In genomic region chr3:49929333-49930240, GRCh38 we compare ENCODE assay signal across 1 cellular context.
TF ChIP-seq lines count a peak whose summit lies in the region.

Gene MON1A (minus strand): TSS chr3:49929811. CDS start chr3:49913346, 16,465 bp downstream.

TF ChIP-seq in HEK293, 187 proteins besides CTCF, POLR2A, EP300 and RAD21 (continued from another document):
- TF ChIP-seq ZBTB44 (tag by site-specific recombination; IDR thresholded peaks at IDR 0.05) (0 out of 2 replicates have a peak, but pooled peaks have one; percentile 5), PATZ1 (tag by site-specific recombination; IDR thresholded peaks at IDR 0.05) (peak; percentile 59), ZBTB20 (tag by site-specific recombination; IDR thresholded peaks at IDR 0.05) (peak; percentile 98), YY2 (tag by site-specific recombination; IDR thresholded peaks at IDR 0.05) (0 out of 2 replicates have a peak, but pooled peaks have one; percentile 48), ZNF626 (tag by site-specific recombination; IDR thresholded peaks at IDR 0.05) (no peak), KLF16 (tag by site-specific recombination; IDR thresholded peaks at IDR 0.05) (0 out of 2 replicates have a peak, but pooled peaks have one; percentile 49), KLF17 (tag by site-specific recombination; IDR thresholded peaks at IDR 0.05) (no peak), ZNF660 (tag by site-specific recombination; IDR thresholded peaks at IDR 0.05) (peak; percentile 66), ZBTB8A (tag by site-specific recombination; IDR thresholded peaks at IDR 0.05) (peak; percentile 39), TRIM28 (IDR thresholded peaks at IDR 0.05; ENCODE audit: borderline replicate concordance, low read length) (0 out of 2 replicates have a peak, but pooled peaks have one; percentile 19), ZFP37 (tag by site-specific recombination; IDR thresholded peaks at IDR 0.05) (0 out of 2 replicates have a peak, but pooled peaks have one; percentile 29), SP2 (tag by site-specific recombination; IDR thresholded peaks at IDR 0.05) (peak; percentile 91), ZNF776 (tag by site-specific recombination; IDR thresholded peaks at IDR 0.05; ENCODE audit: borderline replicate concordance) (no peak), SP3 (tag by site-specific recombination; IDR thresholded peaks at IDR 0.05) (peak; percentile 90), ZNF10 (tag by site-specific recombination; IDR thresholded peaks at IDR 0.05) (peak; percentile 13; the same call in 1 of the 2 replicates), IKZF3 (tag by site-specific recombination; IDR thresholded peaks at IDR 0.05) (no peak), SCRT2 (tag by site-specific recombination; IDR thresholded peaks at IDR 0.05) (peak; percentile 86)
